In the genomic region with DNA sequence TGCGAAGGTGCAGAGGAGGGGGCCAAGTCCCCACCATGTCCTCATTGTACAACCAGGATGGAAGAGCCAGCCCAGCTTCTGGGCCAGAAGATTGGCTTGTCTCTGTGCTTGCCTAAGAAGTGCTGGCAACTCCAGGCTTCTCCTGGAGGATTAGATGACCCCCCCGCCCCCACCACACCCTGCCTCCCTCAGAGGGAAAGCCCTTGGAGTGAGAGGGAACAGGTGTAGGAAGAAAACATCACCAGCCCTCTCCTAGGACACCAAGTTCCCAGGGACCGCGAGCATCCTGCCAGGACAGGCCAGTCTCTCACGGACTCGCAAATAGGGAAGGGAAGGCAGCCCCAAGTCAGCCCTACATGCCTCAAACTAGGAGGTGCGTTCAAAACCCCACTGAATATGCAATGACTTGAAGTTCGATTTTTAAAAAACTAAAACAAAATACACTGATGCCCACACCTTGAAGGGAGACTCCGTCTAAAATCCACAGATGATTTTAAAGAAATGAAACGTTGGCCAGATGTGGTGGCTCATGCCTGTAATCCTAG, we compare ENCODE assay signal across 5 cellular contexts.
"Had no signal": no experiment of that assay in that cellular context is flagged by ENCODE, and none has a peak within 500 bp of the region (broad histone marks: within the 10 kb centered on the region; RNA-seq: fewer than 3 reads in every experiment).

No MANE protein-coding gene starts in this region.

- H3K9me3 Mint-ChIP-seq: GM23338, H9 had no signal

- ATAC-seq: GM23338, K562 had no signal

- DNase-seq: H9, HCEC 1CT, IMR-90 had no signal

- H3K4me3 Mint-ChIP-seq: GM23338, H9 had no signal

- H3K4me2 ChIP-seq: GM23338 had no signal

- H3K4me3 ChIP-seq: GM23338, K562 had no signal

- H3K27ac Mint-ChIP-seq: GM23338 had no signal
